In genomic region chr4:152503606-152504290, GRCh38 we compare ENCODE assay signal across 23 cellular contexts.
"Had no signal": no experiment of that assay in that cellular context is flagged by ENCODE, and none has a peak within 500 bp of the region (broad histone marks: within the 10 kb centered on the region; RNA-seq: fewer than 3 reads in every experiment).

No MANE protein-coding gene starts in this region.

- DNase-seq: activated CD4-positive, alpha-beta T cell treated with anti-CD3 and anti-CD28 coated beads, Interleukin-2, amount 10 ng/mL, durations not matched to agents 24 days and 14 days; activated CD8-positive, alpha-beta T cell treated with anti-CD3 and anti-CD28 coated beads, Interleukin-2, amount 10 ng/mL, durations not matched to agents 7 days and 5 days; activated naive CD4-positive, alpha-beta T cell; activated T-cell treated with anti-CD3 and anti-CD28 coated beads, Interleukin-2, amount 50 U/mL, for 4 hours; cortex of kidney; endodermal cell; foreskin keratinocyte; lower lobe of right lung; mesendoderm; mucosa of descending colon; nucleus accumbens; posterior cingulate gyrus; stimulated activated CD4-positive, alpha-beta T cell treated with anti-CD3 and anti-CD28 coated beads, Interleukin-15, amount 100 ng/mL, for 24 hours; T-helper 17 cell; transverse colon; uterus had no signal

- H3K4me2 ChIP-seq: smooth muscle cell had no signal

- FAIRE-seq: bronchial epithelial cell, keratinocyte had no signal

- H3K27me3 ChIP-seq: foreskin keratinocyte, transverse colon, uterus had no signal

- H3K27ac Mint-ChIP-seq: activated CD4-positive, alpha-beta T cell treated with anti-CD3 and anti-CD28 coated beads, Interleukin-2, amount 10 ng/mL, durations not matched to agents 24 days and 14 days; activated CD8-positive, alpha-beta T cell treated with anti-CD3 and anti-CD28 coated beads, Interleukin-2, amount 10 ng/mL, durations not matched to agents 7 days and 5 days; activated naive CD8-positive, alpha-beta T cell; activated T-helper 2 cell treated with anti-CD3 and anti-CD28 coated beads, Interferon-gamma antibody, Interleukin-2, Interleukin-4, amounts not matched to agents 10 μg/mL and 5 μg/mL and 100 μg/mL, durations not matched to agents 14 hours and 24 hours and 36 hours; endodermal cell; stimulated activated memory B cell treated with anti-CD40 and anti-IgM and Interleukin-4, amounts not matched to agents 10 μg/mL and 1 μg/mL and 100 μg/mL, for 72 hours; T-helper 17 cell had no signal

- H3K9me3 Mint-ChIP-seq: activated CD4-positive, alpha-beta T cell treated with anti-CD3 and anti-CD28 coated beads, Interleukin-2, amount 10 ng/mL, durations not matched to agents 24 days and 14 days; activated T-cell treated with anti-CD3 and anti-CD28 coated beads, Interleukin-2, amount 50 U/mL, for 4 hours; activated T-helper 2 cell treated with anti-CD3 and anti-CD28 coated beads, Interferon-gamma antibody, Interleukin-2, Interleukin-4, amounts not matched to agents 10 μg/mL and 5 μg/mL and 100 μg/mL, durations not matched to agents 14 hours and 24 hours and 36 hours; endodermal cell; stimulated activated memory B cell treated with anti-CD40 and anti-IgM and Interleukin-4, amounts not matched to agents 10 μg/mL and 1 μg/mL and 100 μg/mL, for 72 hours had no signal

- H3K27ac ChIP-seq: foreskin keratinocyte, lower lobe of right lung, transverse colon, uterus had no signal

- H3K36me3 ChIP-seq: lower lobe of right lung, transverse colon, uterus had no signal

- H3K9me3 ChIP-seq: lower lobe of right lung, mucosa of descending colon, transverse colon, uterus had no signal

- H3K27me3 Mint-ChIP-seq: activated CD4-positive, alpha-beta T cell treated with anti-CD3 and anti-CD28 coated beads, Interleukin-2, amount 10 ng/mL, durations not matched to agents 24 days and 14 days; activated naive CD8-positive, alpha-beta T cell; stimulated activated memory B cell treated with anti-CD40 and anti-IgM and Interleukin-4, amounts not matched to agents 10 μg/mL and 1 μg/mL and 100 μg/mL, for 72 hours; T-helper 17 cell had no signal

- H3K4me3 ChIP-seq: lower lobe of right lung, mucosa of descending colon, smooth muscle cell, transverse colon, uterus had no signal

- H3K4me1 ChIP-seq: uterus had no signal

- ATAC-seq: activated CD8-positive, alpha-beta T cell treated with anti-CD3 and anti-CD28 coated beads, Interleukin-2, amount 10 ng/mL, durations not matched to agents 7 days and 5 days; activated T-cell treated with anti-CD3 and anti-CD28 coated beads, Interleukin-2, amount 50 U/mL, for 4 hours; foreskin keratinocyte; lower lobe of right lung; mucosa of descending colon; sciatic nerve; stimulated activated memory B cell treated with anti-CD40 and anti-IgM and Interleukin-4, amounts not matched to agents 10 μg/mL and 1 μg/mL and 100 μg/mL, for 72 hours; T-helper 17 cell had no signal

- H3K4me3 Mint-ChIP-seq: activated CD4-positive, alpha-beta T cell treated with anti-CD3 and anti-CD28 coated beads, Interleukin-2, amount 10 ng/mL, durations not matched to agents 24 days and 14 days; activated CD8-positive, alpha-beta T cell treated with anti-CD3 and anti-CD28 coated beads, Interleukin-2, amount 10 ng/mL, durations not matched to agents 7 days and 5 days; activated naive CD8-positive, alpha-beta T cell; activated T-cell treated with anti-CD3 and anti-CD28 coated beads, Interleukin-2, amount 50 U/mL, for 4 hours; endodermal cell; stimulated activated memory B cell treated with anti-CD40 and anti-IgM and Interleukin-4, amounts not matched to agents 10 μg/mL and 1 μg/mL and 100 μg/mL, for 72 hours; T-helper 17 cell had no signal
